Comparison of ENCODE assay signal across 8 cellular contexts in genomic region chr7:70915067-70915466, GRCh38.
"Had no signal": no experiment of that assay in that cellular context is flagged by ENCODE, and none has a peak within 500 bp of the region (broad histone marks: within the 10 kb centered on the region; RNA-seq: fewer than 3 reads in every experiment).

No MANE protein-coding gene starts in this region.

- DNase-seq: H9, HCEC 1CT, KBM-7 had no signal

- H3K27ac ChIP-seq: KMS-11 had no signal

- FAIRE-seq: H1, H54, HTR-8/SVneo had no signal

- H3K9ac ChIP-seq: KMS-11 had no signal

- H2AFZ ChIP-seq: GM23338 had no signal

- ATAC-seq: GM23338 had no signal

- H3K4me3 ChIP-seq: GM23338 had no signal

- H3K4me2 ChIP-seq: GM23338, KMS-11 had no signal
